In genomic region chr1:171339345-171339744, GRCh38 we compare ENCODE assay signal across 6 cellular contexts. TPM values are rescaled to one million over a fixed set of nuclear protein-coding genes. Genes with fewer than 3 reads are reported as not detected.
DNase-seq lines count a peak whose midpoint lies in the region; ATAC-seq, FAIRE-seq and TF ChIP-seq lines count a peak whose summit lies in the region.
"Not testable (repeated sequence)": the region's sequence is repeated elsewhere in the genome, so short reads cannot be mapped to it uniquely, and the experiment has no call there.

No MANE protein-coding gene starts in this region.

- H3K79me2 ChIP-seq in PC-3 (ENCODE audit: low read length), result not testable (repeated sequence)

- H3F3A ChIP-seq in PC-3 (ENCODE audit: low read length, unreplicated experiment), result not testable (repeated sequence)

- H3K36me3 Mint-ChIP-seq in chondrocyte (ENCODE audit: low read depth), result not testable (repeated sequence)

- not testable (repeated sequence) for H3K27me3 ChIP-seq in PC-3 (ENCODE audit: low read length)

- not testable (repeated sequence) for TF ChIP-seq CTCF in D721Med (IDR thresholded peaks at IDR 0.05; ENCODE audit: insufficient read depth, missing control alignments)
- TF ChIP-seq CTCF in PC-3 (conservative IDR thresholded peaks at IDR 0.05; ENCODE audit: low read depth, low read length), result peak; percentile 49; the same call in 1 of the 2 replicates
- peak; percentile 7 for TF ChIP-seq CTCF in chondrocyte (IDR thresholded peaks at IDR 0.05)
- peak; percentile 18 for TF ChIP-seq CTCF in epithelial cell of proximal tubule (conservative IDR thresholded peaks at IDR 0.05; ENCODE audit: low read depth, low read length)

- not testable (repeated sequence) for H3K9me2 ChIP-seq in PC-3 (replicated peaks; ENCODE audit: low read length)

- H2AFZ ChIP-seq in PC-3 (ENCODE audit: low read length), result peak overlapping the region; percentile 16; the same call in 1 of the 2 replicates

- H3K9ac ChIP-seq in PC-3 (ENCODE audit: low read length), result not testable (repeated sequence)

- H3K4me3 ChIP-seq in PC-3 (ENCODE audit: low read length); epithelial cell of proximal tubule (ENCODE audit: low read depth, low read length): not testable (repeated sequence)

- not testable (repeated sequence) for H3K4me1 ChIP-seq in PC-3 (ENCODE audit: insufficient read depth, low read length)

- not testable (repeated sequence) for H3K27ac Mint-ChIP-seq in chondrocyte (ENCODE audit: unreplicated experiment)

- intact Hi-C loops in PC-3 (cut with micrococcal nuclease), result not testable (repeated sequence)

- not testable (repeated sequence) for H3K4me1 Mint-ChIP-seq in chondrocyte (ENCODE audit: low read depth)

- FAIRE-seq in D721Med (lab: Jason Lieb, UNC) (peak; percentile 16), TTC549 (lab: Jason Lieb, UNC) (peak; percentile 83)

- not testable (repeated sequence) for H3K27ac ChIP-seq in PC-3 (ENCODE audit: low read length)

- H3K36me3 ChIP-seq in PC-3 (ENCODE audit: low read depth, low read length), result not testable (repeated sequence)

- not testable (repeated sequence) for H3K4me3 Mint-ChIP-seq in chondrocyte (ENCODE audit: unreplicated experiment)

- peak; percentile 48 for ATAC-seq in PC-3

- H3K4me2 ChIP-seq in PC-3 (ENCODE audit: low read length), result not testable (repeated sequence)

- CTCF ChIA-PET in PC-3 (lab: Charles Lee), result not testable (repeated sequence)

- not testable (repeated sequence) for H4K20me1 ChIP-seq in PC-3 (ENCODE audit: low read length)

- H3K9me3 ChIP-seq in PC-3 (ENCODE audit: low read length), result not testable (repeated sequence)

- not testable (repeated sequence) for H3K27me3 Mint-ChIP-seq in chondrocyte (ENCODE audit: low read depth)

- POLR2A ChIA-PET in PC-3 (lab: Charles Lee; ENCODE audit: unreplicated experiment), result not testable (repeated sequence)

- not testable (repeated sequence) for DNase-seq in D721Med (ENCODE audit: insufficient read length, low spot score); PC-3; chondrocyte (ENCODE audit: low spot score); epithelial cell of proximal tubule (ENCODE audit: low read depth)
- DNase-seq in HT1080 (ENCODE audit: low read depth), result peak; percentile 2

- BruUV-seq in PC-3 (replicated peaks; lab: Mats Ljungman, UMichigan), result not testable (repeated sequence)

- not testable (repeated sequence) for H3K9me3 Mint-ChIP-seq in chondrocyte (ENCODE audit: low read depth)

RNA-seq across cellular contexts. Expression of gene FMO4, which starts 25.4 kb away (rescaled TPM):
- total RNA-seq in HT1080 (2014; rRNA removed; shearing (Covaris generic)), result 0.32 and 2.0 TPM in 2 replicates
- polyA plus RNA-seq in HT1080 (2015; cell fraction: cytosol; rRNA removed), result 1.6 and 2.5 TPM in 2 replicates
- 1.9 and 2.4 TPM in 2 replicates for polyA plus RNA-seq in HT1080 (2015; cell fraction: nucleus; rRNA removed)
- total RNA-seq in PC-3 (2014; rRNA removed), result 0.23 and 0.98 TPM in 2 replicates
- total RNA-seq in chondrocyte, result 2.2 to 3.5 TPM (median 2.6 TPM) in 3 replicates
- 0.52 and 0.58 TPM in 2 replicates for total RNA-seq in epithelial cell of proximal tubule
